Comparison of ENCODE assay signal across 8 cellular contexts in the genomic region with DNA sequence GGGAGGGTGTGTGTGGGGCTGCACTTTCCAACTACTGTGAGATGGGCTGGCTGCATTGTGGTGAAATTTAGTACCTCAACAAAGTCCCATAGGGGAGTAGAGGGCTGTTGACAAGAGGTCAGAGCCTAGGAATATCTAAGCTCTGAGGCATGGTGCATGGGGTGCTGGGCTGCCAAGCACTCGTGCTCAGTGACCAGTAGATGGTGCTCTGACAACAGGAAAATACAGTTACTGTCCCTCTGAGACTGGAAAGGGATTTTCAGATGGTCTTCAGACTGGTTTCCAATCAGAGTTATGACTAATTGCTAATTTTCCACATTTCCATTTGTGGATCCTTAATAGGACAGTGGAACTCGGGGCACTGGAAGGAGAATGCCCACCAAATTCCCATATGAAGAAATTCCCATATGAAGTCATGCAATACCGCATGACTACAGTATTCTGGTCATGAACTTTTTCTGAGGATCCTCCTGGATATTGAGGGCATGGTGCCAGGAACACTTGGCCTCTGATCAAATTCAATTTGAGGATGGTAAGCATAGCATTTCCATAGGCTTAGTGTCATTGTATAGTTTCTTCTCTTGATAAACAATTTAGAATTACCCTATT. TPM values are rescaled to one million over a fixed set of nuclear protein-coding genes. Genes with fewer than 3 reads are reported as not detected.
DNase-seq lines count a peak whose midpoint lies in the region; ATAC-seq and TF ChIP-seq lines count a peak whose summit lies in the region.

No MANE protein-coding gene starts in this region.

- H3K36me3 ChIP-seq in OCI-LY7 (ENCODE audit: insufficient read depth, low read length): no peaks in the 10 kb centered on the region
- no peaks in the 10 kb centered on the region for H3K36me3 ChIP-seq in body of pancreas (replicated peaks in 1 of 2; ENCODE audit: insufficient read depth in 1 of 2, low read depth in 2 of 2)

- no peaks in the 10 kb centered on the region for H3K9me2 ChIP-seq in OCI-LY7 (ENCODE audit: insufficient read depth, low read length)

- no peak overlapping the region for H3K4me3 Mint-ChIP-seq in stimulated activated memory B cell treated with anti-CD40 and anti-IgM and Interleukin-4, amounts not matched to agents 10 μg/mL and 1 μg/mL and 100 μg/mL, for 72 hours

- H3K9me3 ChIP-seq in OCI-LY7 (ENCODE audit: low read length): no peaks in the 10 kb centered on the region
- H3K9me3 ChIP-seq in body of pancreas: no peaks in the 10 kb centered on the region

- H3K4me3 ChIP-seq in OCI-LY7 (ENCODE audit: low read depth, low read length, poor library complexity, severe bottlenecking): no peak overlapping the region
- no peak overlapping the region for H3K4me3 ChIP-seq in body of pancreas

- no peaks in the 10 kb centered on the region for H4K20me1 ChIP-seq in OCI-LY7 (ENCODE audit: insufficient read depth, low read length)

- TF ChIP-seq POLR2A in body of pancreas (IDR thresholded peaks at IDR 0.05): no peak

- H3K27ac Mint-ChIP-seq in stimulated activated memory B cell treated with anti-CD40 and anti-IgM and Interleukin-4, amounts not matched to agents 10 μg/mL and 1 μg/mL and 100 μg/mL, for 72 hours: no peak overlapping the region

- no peaks in the 10 kb centered on the region for H3K79me2 ChIP-seq in OCI-LY7 (ENCODE audit: insufficient read depth, low read depth, low read length)

- H3K27ac ChIP-seq in OCI-LY7 (ENCODE audit: low read depth, low read length, poor library complexity, severe bottlenecking) (no peak overlapping the region), body of pancreas (no peak overlapping the region)

- peaks cover 0 to 10% of the 10 kb centered on the region in 2 donors for H3K27me3 ChIP-seq in body of pancreas

- H3K36me3 Mint-ChIP-seq in stimulated activated memory B cell treated with anti-CD40 and anti-IgM and Interleukin-4, amounts not matched to agents 10 μg/mL and 1 μg/mL and 100 μg/mL, for 72 hours: no peaks in the 10 kb centered on the region

- no peaks in the 10 kb centered on the region for H3K4me1 ChIP-seq in OCI-LY7 (ENCODE audit: insufficient read depth, low read length, poor library complexity, severe bottlenecking)
- H3K4me1 ChIP-seq in body of pancreas: peaks cover 17% of the 10 kb centered on the region

- POLR2A ChIA-PET in OCI-LY7 (lab: Charles Lee): interaction anchor here (0.5 kb wide), 1 partner anchor 867 kb away, joined by 3 read pairs; no protein-coding TSS in a partner anchor

- no peaks in the 10 kb centered on the region for H3K9me3 Mint-ChIP-seq in stimulated activated memory B cell treated with anti-CD40 and anti-IgM and Interleukin-4, amounts not matched to agents 10 μg/mL and 1 μg/mL and 100 μg/mL, for 72 hours

- H2AFZ ChIP-seq in OCI-LY7 (ENCODE audit: low read length): no peak overlapping the region

- intact Hi-C loops in OCI-LY7 (cut with micrococcal nuclease; ENCODE audit: unreplicated experiment) (loop anchor here (1.0 to 10.0 kb wide), 4 partner anchors 25 to 576 kb away; no protein-coding TSS in a partner anchor), body of pancreas (cut with DNase I) (loop anchor here (10.0 kb wide), 2 partner anchors 466 to 576 kb away; no protein-coding TSS in a partner anchor)

- H3K4me2 ChIP-seq in OCI-LY7 (ENCODE audit: low read length): no peak overlapping the region

- DNase-seq in NCI-H2171 treated with DMSO at 0.1 percent for 48 hours (lab: John Stamatoyannopoulos, UW) (peak; percentile 10), NCI-H2171 (lab: John Stamatoyannopoulos, UW) (no peak), KG1 (lab: John Stamatoyannopoulos, UW) (peak; percentile 6), OCI-LY7 (ENCODE audit: low spot score) (peak; percentile 57), body of pancreas (peak; percentile 48 to 65 (median 59)), inferior parietal cortex (ENCODE audit: extremely low spot score) (peak; percentile 85)

- peak; percentile 40 for ATAC-seq in GM21381 (IDR thresholded peaks at IDR 0.05; ENCODE audit: unreplicated experiment)
- peak; percentile 85 for ATAC-seq in body of pancreas
- ATAC-seq in stimulated activated memory B cell treated with anti-CD40 and anti-IgM and Interleukin-4, amounts not matched to agents 10 μg/mL and 1 μg/mL and 100 μg/mL, for 72 hours: peak; percentile 73

- no TSS peak for BruUV-seq in OCI-LY7 (replicated peaks; lab: Mats Ljungman, UMichigan)

- CTCF ChIA-PET in OCI-LY7 (lab: Charles Lee; ENCODE audit: unreplicated experiment): interaction anchor here (0.5 to 1.1 kb wide), 3 partner anchors 29 to 191 kb away, joined by 3 to 4 read pairs (median 3); no protein-coding TSS in a partner anchor

- H3K4me1 Mint-ChIP-seq in stimulated activated memory B cell treated with anti-CD40 and anti-IgM and Interleukin-4, amounts not matched to agents 10 μg/mL and 1 μg/mL and 100 μg/mL, for 72 hours: peaks cover 19% of the 10 kb centered on the region

- 22 to 31% methylated on average over 3 of the region's 3 CpGs for WGBS in body of pancreas, 2 donors

- peaks cover 18% of the 10 kb centered on the region for H3K27me3 Mint-ChIP-seq in stimulated activated memory B cell treated with anti-CD40 and anti-IgM and Interleukin-4, amounts not matched to agents 10 μg/mL and 1 μg/mL and 100 μg/mL, for 72 hours

- peak; percentile 83 for TF ChIP-seq CTCF in OCI-LY7 (conservative IDR thresholded peaks at IDR 0.05; ENCODE audit: low read length)
- TF ChIP-seq CTCF in body of pancreas (IDR thresholded peaks at IDR 0.05): peak; percentile 46 to 84 (median 78)

RNA-seq across cellular contexts. Expression of a gene that starts 4.1 kb away (rescaled TPM):
- total RNA-seq in OCI-LY7 (2014; rRNA removed; shearing (Covaris generic)): not detected in 2 replicates
- total RNA-seq in OCI-LY7 (2022): not detected in 2 replicates
- total RNA-seq in body of pancreas: 1 to 10 TPM in 1 of 2 donors, not detected in 1; 1.0 TPM
